Comparison of ENCODE assay signal across 18 cellular contexts in genomic region chr3:142484912-142485435, GRCh38. TPM values are rescaled to one million over a fixed set of nuclear protein-coding genes. Genes with fewer than 3 reads are reported as not detected.
DNase-seq lines count a peak whose midpoint lies in the region; ATAC-seq and TF ChIP-seq lines count a peak whose summit lies in the region.
"Had no signal": no experiment of that assay in that cellular context is flagged by ENCODE, and none has a peak within 500 bp of the region (broad histone marks: within the 10 kb centered on the region; RNA-seq: fewer than 3 reads in every experiment).

No MANE protein-coding gene starts in this region.

- peaks cover 3% of the 10 kb centered on the region for H3K9me3 Mint-ChIP-seq in activated naive CD4-positive, alpha-beta T cell treated with anti-CD3 and anti-CD28 coated beads for 36 hours
- peaks cover 12% of the 10 kb centered on the region for H3K9me3 Mint-ChIP-seq in activated naive CD4-positive, alpha-beta T cell treated with anti-CD3 and anti-CD28 coated beads, Interleukin-2, amount 10 ng/mL, durations not matched to agents 7 days and 5 days
- H3K9me3 Mint-ChIP-seq in chondrocyte (ENCODE audit: low read depth): peaks cover 7% of the 10 kb centered on the region

- H3K36me3 Mint-ChIP-seq in activated naive CD4-positive, alpha-beta T cell treated with anti-CD3 and anti-CD28 coated beads for 36 hours (ENCODE audit: low read depth): peaks cover 71% of the 10 kb centered on the region
- peaks cover 71% of the 10 kb centered on the region for H3K36me3 Mint-ChIP-seq in activated naive CD4-positive, alpha-beta T cell treated with anti-CD3 and anti-CD28 coated beads, Interleukin-2, amount 10 ng/mL, durations not matched to agents 7 days and 5 days
- H3K36me3 Mint-ChIP-seq in chondrocyte (ENCODE audit: low read depth): peaks cover 45% of the 10 kb centered on the region

- no peaks in the 10 kb centered on the region for H3K27me3 Mint-ChIP-seq in activated naive CD4-positive, alpha-beta T cell treated with anti-CD3 and anti-CD28 coated beads for 36 hours (ENCODE audit: low read depth)
- H3K27me3 Mint-ChIP-seq in activated naive CD4-positive, alpha-beta T cell treated with anti-CD3 and anti-CD28 coated beads, Interleukin-2, amount 10 ng/mL, durations not matched to agents 7 days and 5 days: no peaks in the 10 kb centered on the region
- H3K27me3 Mint-ChIP-seq in chondrocyte (ENCODE audit: low read depth): no peaks in the 10 kb centered on the region
- H3K27me3 Mint-ChIP-seq: CD4-positive, alpha-beta memory T cell had no signal

- H3K27ac ChIP-seq in foreskin keratinocyte: no peak overlapping the region
- H3K27ac ChIP-seq: 22Rv1, A549 had no signal

- H3K4me1 Mint-ChIP-seq in activated naive CD4-positive, alpha-beta T cell treated with anti-CD3 and anti-CD28 coated beads for 36 hours (ENCODE audit: low read depth): peaks cover 15% of the 10 kb centered on the region
- H3K4me1 Mint-ChIP-seq in activated naive CD4-positive, alpha-beta T cell treated with anti-CD3 and anti-CD28 coated beads, Interleukin-2, amount 10 ng/mL, durations not matched to agents 7 days and 5 days: no peaks in the 10 kb centered on the region
- no peaks in the 10 kb centered on the region for H3K4me1 Mint-ChIP-seq in chondrocyte (ENCODE audit: low read depth)
- H3K4me1 Mint-ChIP-seq: CD14-positive monocyte; CD4-positive, alpha-beta memory T cell; H9 had no signal

- H3K4me3 ChIP-seq in LNCaP clone FGC (ENCODE audit: low read depth, low read length): no peak overlapping the region
- H3K4me3 ChIP-seq: A549, GM12878 had no signal

- H3K4me1 ChIP-seq in foreskin keratinocyte: no peaks in the 10 kb centered on the region

- TF ChIP-seq CTCF in LNCaP clone FGC (IDR thresholded peaks at IDR 0.05; ENCODE audit: control insufficient read depth, extremely low read depth, insufficient read depth) (no peak), foreskin keratinocyte (conservative IDR thresholded peaks at IDR 0.05) (no peak), chondrocyte (IDR thresholded peaks at IDR 0.05) (no peak)

- no peaks in the 10 kb centered on the region for H3K27me3 ChIP-seq in foreskin keratinocyte

- CTCF ChIA-PET in activated naive CD4-positive, alpha-beta T cell treated with anti-CD3 and anti-CD28 coated beads for 36 hours (lab: Charles Lee): no interaction called here
- CTCF ChIA-PET in activated naive CD4-positive, alpha-beta T cell treated with anti-CD3 and anti-CD28 coated beads, Interleukin-2, amount 10 ng/mL, durations not matched to agents 7 days and 5 days (lab: Charles Lee): no interaction called here

- ATAC-seq in activated CD4-positive, CD25-positive, alpha-beta regulatory T cell treated with anti-CD3 and anti-CD28 coated beads, Interleukin-2, amount 50 U/mL, for 24 hours: peak; percentile 77 to 86
- ATAC-seq in foreskin keratinocyte (peak; percentile 18), GM18519 (IDR thresholded peaks at IDR 0.05; ENCODE audit: low FRiP score, unreplicated experiment) (no peak)
- ATAC-seq: A549, GM12878, HepG2 had no signal

- intact Hi-C loops in activated naive CD4-positive, alpha-beta T cell treated with anti-CD3 and anti-CD28 coated beads for 36 hours (cut with micrococcal nuclease): loop anchor here (1.0 to 5.0 kb wide), 2 partner anchors 13 to 37 kb away; no protein-coding TSS in a partner anchor

- no peak for DNase-seq in activated CD4-positive, CD25-positive, alpha-beta regulatory T cell (lab: John Stamatoyannopoulos, UW)
- no peak for DNase-seq in activated naive CD4-positive, alpha-beta T cell treated with anti-CD3 and anti-CD28 coated beads for 36 hours
- DNase-seq in activated naive CD4-positive, alpha-beta T cell treated with anti-CD3 and anti-CD28 coated beads, Interleukin-2, amount 10 ng/mL, durations not matched to agents 7 days and 5 days: no peak
- DNase-seq in LNCaP clone FGC (ENCODE audit: low read depth): peak; percentile 96
- DNase-seq in foreskin keratinocyte: no peak
- DNase-seq in chondrocyte (ENCODE audit: low spot score): no peak
- DNase-seq: AML-193; CD4-positive, alpha-beta memory T cell; DND-41; EL; H9 had no signal

- no peak overlapping the region for H3K4me3 Mint-ChIP-seq in activated naive CD4-positive, alpha-beta T cell treated with anti-CD3 and anti-CD28 coated beads for 36 hours
- H3K4me3 Mint-ChIP-seq in activated naive CD4-positive, alpha-beta T cell treated with anti-CD3 and anti-CD28 coated beads, Interleukin-2, amount 10 ng/mL, durations not matched to agents 7 days and 5 days: no peak overlapping the region
- no peak overlapping the region for H3K4me3 Mint-ChIP-seq in chondrocyte (ENCODE audit: unreplicated experiment)
- H3K4me3 Mint-ChIP-seq: CD14-positive monocyte; CD4-positive, alpha-beta memory T cell; H9 had no signal

- H3K27ac Mint-ChIP-seq in activated naive CD4-positive, alpha-beta T cell treated with anti-CD3 and anti-CD28 coated beads for 36 hours: peak overlapping the region; percentile 75
- no peak overlapping the region for H3K27ac Mint-ChIP-seq in activated naive CD4-positive, alpha-beta T cell treated with anti-CD3 and anti-CD28 coated beads, Interleukin-2, amount 10 ng/mL, durations not matched to agents 7 days and 5 days
- no peak overlapping the region for H3K27ac Mint-ChIP-seq in chondrocyte (ENCODE audit: unreplicated experiment)
- H3K27ac Mint-ChIP-seq: H9 had no signal

RNA-seq across cellular contexts. Expression of gene XRN1, which starts 37.1 kb away (rescaled TPM):
- total RNA-seq in activated naive CD4-positive, alpha-beta T cell treated with anti-CD3 and anti-CD28 coated beads for 36 hours: 10 to 100 TPM; 63.9 to 64.5 TPM
- total RNA-seq in foreskin keratinocyte (16.6 and 17.9 TPM in 2 replicates), chondrocyte (27.0 to 39.2 TPM (median 33.2 TPM) in 3 replicates)
- polyA plus RNA-seq in foreskin keratinocyte: 1.3 and 1.4 TPM in 2 replicates
